ENCODE assay signal across 9 cellular contexts in genomic region chr22:31628969-31629723, GRCh38. TPM values are rescaled to one million over a fixed set of nuclear protein-coding genes. Genes with fewer than 3 reads are reported as not detected.
A peak's percentile ranks its signal among the peaks of the same experiment; 100 is the strongest.
DNase-seq lines count a peak whose midpoint lies in the region; ATAC-seq and TF ChIP-seq lines count a peak whose summit lies in the region.
"Had no signal": no experiment of that assay in that cellular context is flagged by ENCODE, and none has a peak within 500 bp of the region (broad histone marks: within the 10 kb centered on the region; RNA-seq: fewer than 3 reads in every experiment).

No MANE protein-coding gene starts in this region.

- no peak for ATAC-seq in left ventricle myocardium superior
- ATAC-seq in left cardiac atrium: no peak
- no peak for ATAC-seq in GM21723 (IDR thresholded peaks at IDR 0.05; ENCODE audit: unreplicated experiment)

- peaks cover 30% of the 10 kb centered on the region for H3K4me1 ChIP-seq in iPS-20b (ENCODE audit: insufficient read depth, low read length)

- H3K9ac ChIP-seq in iPS-20b (ENCODE audit: low read depth, low read length): no peak overlapping the region; the same call in 1 of the 2 replicates

- no peaks in the 10 kb centered on the region for H3K27me3 ChIP-seq in iPS-20b (ENCODE audit: insufficient read depth, low read length)

- H3K27ac ChIP-seq in iPS-20b (ENCODE audit: low read length): no peak overlapping the region

- DNase-seq in left ventricle myocardium superior (peak; percentile 29), left cardiac atrium (no peak), type B pancreatic cell (ENCODE audit: extremely low spot score, unreplicated experiment) (no peak), DMS 273 treated with DMSO at 0.1 percent for 48 hours (lab: John Stamatoyannopoulos, UW) (no peak), RKO (ENCODE audit: low spot score) (no peak)
- no peak for DNase-seq in activated T-helper 1 cell treated with anti-CD3 and anti-CD28 coated beads, Interleukin-12 subunit alpha, Interleukin-12 subunit beta, Interleukin-2, Interleukin-4 antibody, amounts not matched to agents 30 ng/mL and 10 ng/mL and 1 ng/mL, durations not matched to agents 14 hours and 24 hours and 36 hours (ENCODE audit: low spot score)
- DNase-seq: GDM1 had no signal

- peaks cover 6% of the 10 kb centered on the region for H3K36me3 ChIP-seq in iPS-20b (ENCODE audit: insufficient read depth, low read depth, low read length)

- H3K4me3 Mint-ChIP-seq in activated T-helper 1 cell treated with anti-CD3 and anti-CD28 coated beads, Interleukin-12 subunit alpha, Interleukin-12 subunit beta, Interleukin-2, Interleukin-4 antibody, amounts not matched to agents 30 ng/mL and 10 ng/mL and 1 ng/mL, durations not matched to agents 14 hours and 24 hours and 36 hours: peak overlapping the region; percentile 87
- H3K4me3 Mint-ChIP-seq in type B pancreatic cell: peak overlapping the region; percentile 70

- no peaks in the 10 kb centered on the region for H3K9me3 Mint-ChIP-seq in activated T-helper 1 cell treated with anti-CD3 and anti-CD28 coated beads, Interleukin-12 subunit alpha, Interleukin-12 subunit beta, Interleukin-2, Interleukin-4 antibody, amounts not matched to agents 30 ng/mL and 10 ng/mL and 1 ng/mL, durations not matched to agents 14 hours and 24 hours and 36 hours
- H3K9me3 Mint-ChIP-seq in type B pancreatic cell: no peaks in the 10 kb centered on the region

- peaks cover 58% of the 10 kb centered on the region for H3K4me1 Mint-ChIP-seq in activated T-helper 1 cell treated with anti-CD3 and anti-CD28 coated beads, Interleukin-12 subunit alpha, Interleukin-12 subunit beta, Interleukin-2, Interleukin-4 antibody, amounts not matched to agents 30 ng/mL and 10 ng/mL and 1 ng/mL, durations not matched to agents 14 hours and 24 hours and 36 hours (ENCODE audit: low read depth)
- H3K4me1 Mint-ChIP-seq in type B pancreatic cell (ENCODE audit: unreplicated experiment): peaks cover 37% of the 10 kb centered on the region

- 0 out of 2 replicates have a peak overlapping the region, but pooled peaks have one; percentile 79 for H3K4me3 ChIP-seq in iPS-20b (ENCODE audit: low read length)

- no peak for TF ChIP-seq CTCF in type B pancreatic cell (conservative IDR thresholded peaks at IDR 0.05)

- H3K27ac Mint-ChIP-seq in activated T-helper 1 cell treated with anti-CD3 and anti-CD28 coated beads, Interleukin-12 subunit alpha, Interleukin-12 subunit beta, Interleukin-2, Interleukin-4 antibody, amounts not matched to agents 30 ng/mL and 10 ng/mL and 1 ng/mL, durations not matched to agents 14 hours and 24 hours and 36 hours: peak overlapping the region; percentile 88
- H3K27ac Mint-ChIP-seq in type B pancreatic cell: peak overlapping the region; percentile 39

- no peaks in the 10 kb centered on the region for H3K9me3 ChIP-seq in iPS-20b (ENCODE audit: insufficient read depth, low read depth, low read length)

- intact Hi-C loops in left ventricle myocardium superior (cut with micrococcal nuclease): no loop called here
- intact Hi-C loops in left cardiac atrium (cut with DNase I): no loop called here
- intact Hi-C loops in activated T-helper 1 cell treated with anti-CD3 and anti-CD28 coated beads, Interleukin-12 subunit alpha, Interleukin-12 subunit beta, Interleukin-2, Interleukin-4 antibody, amounts not matched to agents 30 ng/mL and 10 ng/mL and 1 ng/mL, durations not matched to agents 14 hours and 24 hours and 36 hours (cut with micrococcal nuclease): no loop called here

- no peaks in the 10 kb centered on the region for H3K27me3 Mint-ChIP-seq in activated T-helper 1 cell treated with anti-CD3 and anti-CD28 coated beads, Interleukin-12 subunit alpha, Interleukin-12 subunit beta, Interleukin-2, Interleukin-4 antibody, amounts not matched to agents 30 ng/mL and 10 ng/mL and 1 ng/mL, durations not matched to agents 14 hours and 24 hours and 36 hours (ENCODE audit: insufficient read depth)
- no peaks in the 10 kb centered on the region for H3K27me3 Mint-ChIP-seq in type B pancreatic cell

- peaks cover 3% of the 10 kb centered on the region for H3K36me3 Mint-ChIP-seq in activated T-helper 1 cell treated with anti-CD3 and anti-CD28 coated beads, Interleukin-12 subunit alpha, Interleukin-12 subunit beta, Interleukin-2, Interleukin-4 antibody, amounts not matched to agents 30 ng/mL and 10 ng/mL and 1 ng/mL, durations not matched to agents 14 hours and 24 hours and 36 hours (ENCODE audit: low read depth)
- peaks cover 3% of the 10 kb centered on the region for H3K36me3 Mint-ChIP-seq in type B pancreatic cell

RNA-seq across cellular contexts. Expression of gene PISD, which starts 32.9 kb away (rescaled TPM):
- total RNA-seq in left ventricle myocardium superior (15.1 TPM), left cardiac atrium (10 to 100 TPM; 25.2 to 40.8 TPM), type B pancreatic cell (ENCODE audit: low replicate concordance) (39.5 and 47.6 TPM in 2 replicates)
- total RNA-seq in activated T-helper 1 cell treated with anti-CD3 and anti-CD28 coated beads, Interleukin-12 subunit alpha, Interleukin-12 subunit beta, Interleukin-2, Interleukin-4 antibody, amounts not matched to agents 30 ng/mL and 10 ng/mL and 1 ng/mL, durations not matched to agents 14 hours and 24 hours and 36 hours: 43.8 and 43.9 TPM in 2 replicates
